In genomic region chr16:29810699-29811169, GRCh38 we compare ENCODE assay signal across 8 cellular contexts. TPM values are rescaled to one million over a fixed set of nuclear protein-coding genes. Genes with fewer than 3 reads are reported as not detected.
A peak's percentile ranks its signal among the peaks of the same experiment; 100 is the strongest.
DNase-seq lines count a peak whose midpoint lies in the region; ATAC-seq, FAIRE-seq and TF ChIP-seq lines count a peak whose summit lies in the region.

No MANE protein-coding gene starts in this region.

- TSS peak; percentile 87 for BruUV-seq in A673 (replicated peaks; lab: Mats Ljungman, UMichigan)

- H3K27me3 Mint-ChIP-seq in natural killer cell (ENCODE audit: low read depth in 2 of 2) = peaks cover 0 to 2% of the 10 kb centered on the region in 2 donors

- FAIRE-seq in HTR-8/SVneo (lab: Jason Lieb, UNC) = no peak

- H3K27ac Mint-ChIP-seq in natural killer cell = peak overlapping the region; percentile 78 to 85

- POLR2A ChIA-PET in A673 (lab: Charles Lee; ENCODE audit: low non-redundant PET) = no interaction called here

- DNase-seq in A673 (ENCODE audit: low spot score) (no peak), caudate nucleus (lab: John Stamatoyannopoulos, UW) (no peak), natural killer cell (no peak), D341Med (ENCODE audit: low spot score) (no peak), GM03348 (ENCODE audit: low spot score) (no peak), HTR-8/SVneo (ENCODE audit: insufficient read length, low spot score) (no peak)

- H3K9ac ChIP-seq in HUES6 (ENCODE audit: low read length) = peak overlapping the region; percentile 35

- TF ChIP-seq CTCF in A673 (conservative IDR thresholded peaks at IDR 0.05; ENCODE audit: low read depth, low read length) (no peak), natural killer cell (IDR thresholded peaks at IDR 0.05) (no peak)

- peak overlapping the region; percentile 95 for H3K27ac ChIP-seq in A673 (ENCODE audit: low read depth, low read length, poor library complexity, severe bottlenecking)
- H3K27ac ChIP-seq in HUES6 (ENCODE audit: low read depth, low read length) = peak overlapping the region; percentile 26; the same call in 1 of the 2 replicates
- peak overlapping the region; percentile 79 for H3K27ac ChIP-seq in caudate nucleus (ENCODE audit: low read depth, low read length)

- CTCF ChIA-PET in A673 (lab: Charles Lee) = interaction anchor here (0.7 kb wide), 1 partner anchor 82 kb away, joined by 4 read pairs; no protein-coding TSS in a partner anchor

- peaks cover 37 to 69% of the 10 kb centered on the region in 2 donors for H3K4me1 Mint-ChIP-seq in natural killer cell

- H3K9me3 ChIP-seq in A673 (ENCODE audit: low read depth, low read length, poor library complexity, severe bottlenecking) (no peaks in the 10 kb centered on the region), HUES6 (ENCODE audit: control insufficient read depth, insufficient read depth, low read depth, low read length) (no peaks in the 10 kb centered on the region)

- H3K36me3 ChIP-seq in A673 (ENCODE audit: insufficient read depth, low read length, poor library complexity, severe bottlenecking) = peaks cover 24% of the 10 kb centered on the region
- peaks cover 27% of the 10 kb centered on the region for H3K36me3 ChIP-seq in HUES6 (ENCODE audit: control insufficient read depth, insufficient read depth, low read length)

- ATAC-seq in natural killer cell = no peak
- no peak for ATAC-seq in HG02973 (IDR thresholded peaks at IDR 0.05; ENCODE audit: unreplicated experiment)

- H3K27me3 ChIP-seq in A673 (replicated peaks; ENCODE audit: insufficient read depth, low read depth, low read length, poor library complexity) (no peaks in the 10 kb centered on the region), HUES6 (ENCODE audit: control insufficient read depth, insufficient read depth, low read length) (no peaks in the 10 kb centered on the region)

- peak overlapping the region; percentile 87 for H3K4me3 Mint-ChIP-seq in natural killer cell

- H3K36me3 Mint-ChIP-seq in natural killer cell = no peaks in the 10 kb centered on the region

- no peaks in the 10 kb centered on the region for H3K9me3 Mint-ChIP-seq in natural killer cell

- H3K4me1 ChIP-seq in A673 (ENCODE audit: insufficient read depth, low read length, poor library complexity, severe bottlenecking) (peaks cover 51% of the 10 kb centered on the region), HUES6 (ENCODE audit: control insufficient read depth, insufficient read depth, low read length) (peaks cover 50% of the 10 kb centered on the region)

- H3K4me3 ChIP-seq in A673 (ENCODE audit: low read depth, low read length, poor library complexity, severe bottlenecking) = peak overlapping the region; percentile 58
- H3K4me3 ChIP-seq in HUES6 (ENCODE audit: low read depth, low read length) = peak overlapping the region; percentile 68

- intact Hi-C loops in A673 (cut with micrococcal nuclease; ENCODE audit: unreplicated experiment) (loop anchor here (10.0 kb wide), 1 partner anchor 54 kb away; the partner anchor contains the start of gene CDIPT), natural killer cell (cut with micrococcal nuclease) (no loop called here)

RNA-seq across cellular contexts. Expression of gene PRRT2, which starts 1.3 kb away (rescaled TPM):
- total RNA-seq in A673 (2021) = 9.0 TPM in 2 replicates
- total RNA-seq in natural killer cell = 1 to 10 TPM in 1 of 3 donors, under 1 TPM in 2; 0.70 to 1.4 (median 0.91) TPM

RNA-seq across cellular contexts. Expression of gene MAZ, which starts 4.4 kb away (rescaled TPM):
- total RNA-seq in A673 (2021) = 457 and 516 TPM in 2 replicates
- total RNA-seq in natural killer cell = 100 to 1,000 TPM; 234 to 265 (median 252) TPM

RNA-seq across cellular contexts. Expression of gene PAGR1, which starts 5.2 kb away (rescaled TPM):
- total RNA-seq in A673 (2021) (47.4 and 50.0 TPM in 2 replicates), natural killer cell (10 to 100 TPM in 2 of 3 donors, 1 to 10 TPM in 1; 8.9 to 16.2 (median 13.4) TPM)

RNA-seq across cellular contexts. Expression of gene MVP, which starts 9.5 kb away (rescaled TPM):
- 5.6 and 7.1 TPM in 2 replicates for total RNA-seq in A673 (2021)
- total RNA-seq in natural killer cell = 100 to 1,000 TPM; 154 to 168 (median 163) TPM

RNA-seq across cellular contexts. Expression of gene KIF22, which starts 20.2 kb away (rescaled TPM):
- total RNA-seq in A673 (2021) (171 and 186 TPM in 2 replicates), natural killer cell (10 to 100 TPM; 73.4 to 96.0 (median 86.5) TPM)

Comparison
In these comparisons a context has a peak if more than half of its experiments do, and no peak if none do; other contexts are left out.
1. H3K27ac ChIP-seq: peak in every context shown above with its lines; median percentile 95 in A673; 79 in caudate nucleus; 26 in HUES6.